ENCODE assay signal across 1 cellular context in the genomic region with DNA sequence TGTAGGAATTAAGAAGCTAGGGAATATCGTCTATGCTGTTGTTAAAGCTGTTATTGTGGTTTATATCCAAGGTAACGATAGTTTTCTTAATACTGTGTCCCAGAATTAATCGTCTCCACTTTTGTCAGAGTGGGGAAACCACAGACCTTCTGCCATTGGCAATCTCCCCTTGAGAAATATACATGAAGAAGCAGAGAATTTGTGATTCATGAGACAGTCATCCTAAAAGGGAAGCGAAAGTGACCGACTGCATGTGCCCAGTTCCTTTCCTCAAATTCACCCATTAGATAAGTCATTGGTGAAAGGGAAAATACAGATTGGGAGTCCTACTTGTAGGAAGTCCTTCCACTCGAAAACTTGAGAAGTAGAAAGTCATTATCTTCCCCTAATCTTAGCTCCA.
TF ChIP-seq lines count a peak whose summit lies in the region.

No MANE protein-coding gene starts in this region.

TF ChIP-seq in GM12878, 131 proteins besides CTCF, POLR2A, EP300 and RAD21:
- TF ChIP-seq IKZF2 (IDR thresholded peaks at IDR 0.05) (peak in 1 of 2 experiments; percentile 28; a peak in 2 of 4 replicates), BHLHE40 (IDR thresholded peaks at IDR 0.05; ENCODE audit: borderline replicate concordance in 1 of 2, low read depth in 2 of 2, low read length in 1 of 2) (peak; percentile 42 to 63; a peak in 2 of 4 replicates), RUNX3 (IDR thresholded peaks at IDR 0.05; ENCODE audit: low read length) (peak; percentile 25; the same call in 1 of the 2 replicates), EZH2 (IDR thresholded peaks at IDR 0.05; ENCODE audit: borderline replicate concordance, control insufficient read depth, low read depth, low read length) (no peak), ETV6 (conservative IDR thresholded peaks at IDR 0.05 in 1 of 2, IDR thresholded peaks at IDR 0.05 in 1 of 2; ENCODE audit: borderline replicate concordance in 1 of 2, low read depth in 1 of 2) (peak in 1 of 2 experiments; percentile 21; a peak in 1 of 4 replicates), SPI1 (IDR thresholded peaks at IDR 0.05; ENCODE audit: borderline replicate concordance, insufficient read depth, low read depth, low read length) (peak; percentile 84), JUNB (IDR thresholded peaks at IDR 0.05) (no peak; the same call in 1 of the 2 replicates)
- TF ChIP-seq, protein P1, sequence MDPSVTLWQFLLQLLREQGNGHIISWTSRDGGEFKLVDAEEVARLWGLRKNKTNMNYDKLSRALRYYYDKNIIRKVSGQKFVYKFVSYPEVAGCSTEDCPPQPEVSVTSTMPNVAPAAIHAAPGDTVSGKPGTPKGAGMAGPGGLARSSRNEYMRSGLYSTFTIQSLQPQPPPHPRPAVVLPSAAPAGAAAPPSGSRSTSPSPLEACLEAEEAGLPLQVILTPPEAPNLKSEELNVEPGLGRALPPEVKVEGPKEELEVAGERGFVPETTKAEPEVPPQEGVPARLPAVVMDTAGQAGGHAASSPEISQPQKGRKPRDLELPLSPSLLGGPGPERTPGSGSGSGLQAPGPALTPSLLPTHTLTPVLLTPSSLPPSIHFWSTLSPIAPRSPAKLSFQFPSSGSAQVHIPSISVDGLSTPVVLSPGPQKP (IDR thresholded peaks at IDR 0.05; ENCODE audit: low read depth, low read length): no peak
- TF ChIP-seq, protein P2, sequence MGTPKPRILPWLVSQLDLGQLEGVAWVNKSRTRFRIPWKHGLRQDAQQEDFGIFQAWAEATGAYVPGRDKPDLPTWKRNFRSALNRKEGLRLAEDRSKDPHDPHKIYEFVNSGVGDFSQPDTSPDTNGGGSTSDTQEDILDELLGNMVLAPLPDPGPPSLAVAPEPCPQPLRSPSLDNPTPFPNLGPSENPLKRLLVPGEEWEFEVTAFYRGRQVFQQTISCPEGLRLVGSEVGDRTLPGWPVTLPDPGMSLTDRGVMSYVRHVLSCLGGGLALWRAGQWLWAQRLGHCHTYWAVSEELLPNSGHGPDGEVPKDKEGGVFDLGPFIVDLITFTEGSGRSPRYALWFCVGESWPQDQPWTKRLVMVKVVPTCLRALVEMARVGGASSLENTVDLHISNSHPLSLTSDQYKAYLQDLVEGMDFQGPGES (IDR thresholded peaks at IDR 0.05): no peak
